ENCODE assay signal across 1 cellular context in genomic region chr17:32876414-32877163, GRCh38.
TF ChIP-seq lines count a peak whose summit lies in the region.

TSS of gene MYO1D (minus strand) at chr17:32877124. CDS start at chr17:32876872, 252 bp downstream.

TF ChIP-seq in K562, 482 proteins besides CTCF, POLR2A, EP300 and RAD21 (continued from another document and continues in another):
- TF ChIP-seq FOXP4 (CRISPR knock-in tag; IDR thresholded peaks at IDR 0.05; ENCODE audit: borderline replicate concordance) (no peak), STAT5A (IDR thresholded peaks at IDR 0.05; ENCODE audit: borderline replicate concordance, low read length) (no peak), NONO (IDR thresholded peaks at IDR 0.05; ENCODE audit: low read depth in 2 of 2, low read length in 1 of 2) (peak; percentile 44 to 72; a peak in 2 of 4 replicates), AFF1 (IDR thresholded peaks at IDR 0.05; ENCODE audit: low read depth in 1 of 2, partially characterized antibody in 2 of 2) (no peak), ZFX (CRISPR knock-in tag; IDR thresholded peaks at IDR 0.05) (peak; percentile 78), LARP7 (IDR thresholded peaks at IDR 0.05) (no peak), ZC3H4 (CRISPR knock-in tag; IDR thresholded peaks at IDR 0.05; ENCODE audit: borderline replicate concordance) (no peak), ZNF280A (IDR thresholded peaks at IDR 0.05; ENCODE audit: low read depth, partially characterized antibody) (no peak), CTCFL (IDR thresholded peaks at IDR 0.05; ENCODE audit: borderline replicate concordance, insufficient read depth, low read depth, low read length, poor library complexity, severe bottlenecking) (peak; percentile 98), SAFB2 (IDR thresholded peaks at IDR 0.05; ENCODE audit: borderline replicate concordance, low read depth, low read length, severe bottlenecking) (no peak), MTA2 (IDR thresholded peaks at IDR 0.05; ENCODE audit: low read depth) (no peak), ZNF696 (CRISPR knock-in tag; conservative IDR thresholded peaks at IDR 0.05) (no peak), MYBL2 (IDR thresholded peaks at IDR 0.05; ENCODE audit: low read depth) (no peak), MYBL2 (CRISPR knock-in tag; IDR thresholded peaks at IDR 0.05; ENCODE audit: borderline replicate concordance) (no peak), MYC (IDR thresholded peaks at IDR 0.05; ENCODE audit: low read depth, low read length) (peak; percentile 72), MYC (CRISPR knock-in tag; IDR thresholded peaks at IDR 0.05; ENCODE audit: borderline replicate concordance, low read depth) (no peak), GABPA (tag; conservative IDR thresholded peaks at IDR 0.05; ENCODE audit: low read depth) (peak; percentile 49), RB1 (IDR thresholded peaks at IDR 0.05; ENCODE audit: low read depth) (peak; percentile 61; the same call in 1 of the 2 replicates), FOXA1 (IDR thresholded peaks at IDR 0.05; ENCODE audit: borderline replicate concordance) (no peak), KDM1A (IDR thresholded peaks at IDR 0.05) (no peak), RFX1 (IDR thresholded peaks at IDR 0.05) (no peak), SMC3 (conservative IDR thresholded peaks at IDR 0.05; ENCODE audit: insufficient read depth, low read depth, low read length) (peak; percentile 34; the same call in 1 of the 2 replicates), CTBP1 (IDR thresholded peaks at IDR 0.05; ENCODE audit: borderline replicate concordance) (peak; percentile 99), ZFP91 (CRISPR knock-in tag; IDR thresholded peaks at IDR 0.05) (no peak), TCFL5 (CRISPR knock-in tag; conservative IDR thresholded peaks at IDR 0.05) (no peak), HNRNPK (IDR thresholded peaks at IDR 0.05; ENCODE audit: low read depth, low read length, poor library complexity, severe bottlenecking) (no peak), IRF2 (CRISPR knock-in tag; IDR thresholded peaks at IDR 0.05) (no peak), TBL1XR1 (IDR thresholded peaks at IDR 0.05; ENCODE audit: low read length in 2 of 2) (no peak), ZNF282 (CRISPR knock-in tag; IDR thresholded peaks at IDR 0.05) (no peak), RBM25 (IDR thresholded peaks at IDR 0.05; ENCODE audit: low read depth, low read length, severe bottlenecking) (peak; percentile 19), SAP30 (IDR thresholded peaks at IDR 0.05; ENCODE audit: borderline replicate concordance, insufficient read depth, low read depth, low read length, poor library complexity, severe bottlenecking) (peak; percentile 74), SLC30A9 (CRISPR knock-in tag; IDR thresholded peaks at IDR 0.05) (no peak), HDAC2 (IDR thresholded peaks at IDR 0.05) (no peak; the same call in 1 of the 2 replicates), CREB3 (tag; conservative IDR thresholded peaks at IDR 0.05; ENCODE audit: low read depth) (no peak), NBN (IDR thresholded peaks at IDR 0.05; ENCODE audit: low read depth) (0 out of 2 replicates have a peak, but pooled peaks have one; percentile 42)
- TF ChIP-seq, protein P1, sequence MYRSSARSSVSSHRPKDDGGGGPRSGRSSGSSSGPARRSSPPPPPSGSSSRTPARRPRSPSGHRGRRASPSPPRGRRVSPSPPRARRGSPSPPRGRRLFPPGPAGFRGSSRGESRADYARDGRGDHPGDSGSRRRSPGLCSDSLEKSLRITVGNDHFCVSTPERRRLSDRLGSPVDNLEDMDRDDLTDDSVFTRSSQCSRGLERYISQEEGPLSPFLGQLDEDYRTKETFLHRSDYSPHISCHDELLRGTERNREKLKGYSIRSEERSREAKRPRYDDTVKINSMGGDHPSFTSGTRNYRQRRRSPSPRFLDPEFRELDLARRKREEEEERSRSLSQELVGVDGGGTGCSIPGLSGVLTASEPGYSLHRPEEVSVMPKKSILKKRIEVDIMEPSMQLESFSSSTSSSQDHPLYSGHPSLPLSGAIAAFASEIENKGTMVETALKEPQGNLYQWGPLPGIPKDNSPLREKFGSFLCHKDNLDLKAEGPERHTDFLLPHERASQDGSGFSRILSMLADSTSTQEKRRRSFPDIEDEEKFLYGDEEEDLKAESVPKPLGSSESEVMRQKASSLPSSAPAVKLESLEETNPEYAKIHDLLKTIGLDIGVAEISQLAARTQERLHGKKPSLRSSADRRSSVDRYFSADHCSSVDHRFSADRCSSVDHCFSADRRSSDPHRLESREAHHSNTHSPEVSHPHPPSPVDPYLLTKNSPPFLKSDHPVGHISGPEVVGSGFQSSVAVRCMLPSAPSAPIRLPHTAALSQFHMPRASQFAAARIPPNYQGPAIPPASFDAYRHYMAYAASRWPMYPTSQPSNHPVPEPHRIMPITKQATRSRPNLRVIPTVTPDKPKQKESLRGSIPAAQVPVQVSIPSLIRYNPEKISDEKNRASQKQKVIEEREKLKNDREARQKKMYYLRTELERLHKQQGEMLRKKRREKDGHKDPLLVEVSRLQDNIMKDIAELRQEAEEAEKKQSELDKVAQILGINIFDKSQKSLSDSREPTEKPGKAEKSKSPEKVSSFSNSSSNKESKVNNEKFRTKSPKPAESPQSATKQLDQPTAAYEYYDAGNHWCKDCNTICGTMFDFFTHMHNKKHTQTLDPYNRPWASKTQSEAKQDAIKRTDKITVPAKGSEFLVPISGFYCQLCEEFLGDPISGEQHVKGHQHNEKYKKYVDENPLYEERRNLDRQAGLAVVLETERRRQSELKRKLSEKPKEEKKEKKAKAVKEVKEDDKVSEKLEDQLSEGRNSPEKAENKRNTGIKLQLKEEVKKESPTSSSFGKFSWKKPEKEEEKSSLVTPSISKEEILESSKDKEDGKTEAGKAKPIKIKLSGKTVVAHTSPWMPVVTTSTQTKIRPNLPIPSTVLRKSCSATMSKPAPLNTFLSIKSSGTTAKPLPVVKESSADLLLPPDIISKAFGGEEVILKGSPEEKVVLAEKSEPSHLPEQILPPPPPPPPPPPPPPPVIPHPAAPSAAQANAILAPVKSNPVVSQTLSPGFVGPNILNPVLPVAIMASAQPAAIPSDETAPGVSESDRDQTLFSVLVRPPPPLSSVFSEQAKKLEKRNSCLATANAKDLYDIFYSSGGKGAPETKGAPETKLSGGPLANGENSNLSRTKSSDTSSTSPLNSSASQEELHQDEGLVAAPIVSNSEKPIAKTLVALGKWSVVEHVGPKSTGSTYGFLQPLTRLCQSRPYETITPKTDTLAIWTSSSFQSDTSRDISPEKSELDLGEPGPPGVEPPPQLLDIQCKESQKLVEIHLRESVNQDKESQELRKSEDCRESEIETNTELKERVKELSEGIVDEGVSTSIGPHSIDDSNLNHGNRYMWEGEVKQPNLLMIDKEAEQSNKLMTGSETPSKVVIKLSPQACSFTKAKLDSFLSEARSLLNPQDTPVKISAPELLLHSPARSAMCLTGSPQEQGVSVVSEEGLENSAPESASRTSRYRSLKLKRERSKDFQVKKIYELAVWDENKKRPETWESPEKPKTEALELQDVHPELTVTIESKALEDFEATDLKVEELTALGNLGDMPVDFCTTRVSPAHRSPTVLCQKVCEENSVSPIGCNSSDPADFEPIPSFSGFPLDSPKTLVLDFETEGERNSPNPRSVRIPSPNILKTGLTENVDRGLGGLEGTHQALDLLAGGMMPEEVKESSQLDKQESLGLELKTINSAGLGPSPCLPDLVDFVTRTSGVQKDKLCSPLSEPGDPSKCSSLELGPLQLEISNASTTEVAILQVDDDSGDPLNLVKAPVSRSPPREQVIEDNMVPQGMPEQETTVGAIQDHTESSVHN (IDR thresholded peaks at IDR 0.05; ENCODE audit: borderline replicate concordance in 1 of 2, low read depth in 1 of 2): no peak
- TF ChIP-seq, protein P2, sequence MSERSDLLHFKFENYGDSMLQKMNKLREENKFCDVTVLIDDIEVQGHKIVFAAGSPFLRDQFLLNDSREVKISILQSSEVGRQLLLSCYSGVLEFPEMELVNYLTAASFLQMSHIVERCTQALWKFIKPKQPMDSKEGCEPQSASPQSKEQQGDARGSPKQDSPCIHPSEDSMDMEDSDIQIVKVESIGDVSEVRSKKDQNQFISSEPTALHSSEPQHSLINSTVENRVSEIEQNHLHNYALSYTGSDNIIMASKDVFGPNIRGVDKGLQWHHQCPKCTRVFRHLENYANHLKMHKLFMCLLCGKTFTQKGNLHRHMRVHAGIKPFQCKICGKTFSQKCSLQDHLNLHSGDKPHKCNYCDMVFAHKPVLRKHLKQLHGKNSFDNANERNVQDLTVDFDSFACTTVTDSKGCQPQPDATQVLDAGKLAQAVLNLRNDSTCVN (CRISPR knock-in tag; IDR thresholded peaks at IDR 0.05): no peak
- TF ChIP-seq, protein P3, sequence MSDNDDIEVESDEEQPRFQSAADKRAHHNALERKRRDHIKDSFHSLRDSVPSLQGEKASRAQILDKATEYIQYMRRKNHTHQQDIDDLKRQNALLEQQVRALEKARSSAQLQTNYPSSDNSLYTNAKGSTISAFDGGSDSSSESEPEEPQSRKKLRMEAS (CRISPR knock-in tag; IDR thresholded peaks at IDR 0.05): peak; percentile 39
